ENCODE assay signal across 8 cellular contexts in genomic region chr18:50297621-50298442, GRCh38. TPM values are rescaled to one million over a fixed set of nuclear protein-coding genes. Genes with fewer than 3 reads are reported as not detected.
DNase-seq lines count a peak whose midpoint lies in the region; ATAC-seq lines count a peak whose summit lies in the region.

No MANE protein-coding gene starts in this region.

- peak overlapping the region; percentile 86 for H2AFZ ChIP-seq in ACC112 (ENCODE audit: low read length, unreplicated experiment)

- peak; percentile 28 for DNase-seq in NCI-H510A (lab: John Stamatoyannopoulos, UW)
- DNase-seq in activated CD8-positive, alpha-beta memory T cell treated with anti-CD3 and anti-CD28 coated beads, Interleukin-2, amount 50 U/mL, for 48 hours, result peak; percentile 83

- no peaks in the 10 kb centered on the region for H3K79me2 ChIP-seq in ACC112 (ENCODE audit: control insufficient read depth, insufficient read depth, low read length, unreplicated experiment)

- H3K9me3 ChIP-seq in esophagus (ENCODE audit: control insufficient read depth in 2 of 2, insufficient read depth in 1 of 2, low read depth in 1 of 2, low read length in 1 of 2), result peaks cover 0 to 2% of the 10 kb centered on the region in 2 donors
- no peaks in the 10 kb centered on the region for H3K9me3 ChIP-seq in mononuclear cell (ENCODE audit: low read depth, low read length)

- ATAC-seq in GM18858 (IDR thresholded peaks at IDR 0.05; ENCODE audit: unreplicated experiment) (peak; percentile 99), HG03064 (IDR thresholded peaks at IDR 0.05; ENCODE audit: low read depth, unreplicated experiment) (peak; percentile 99)
- peak; percentile 99 for ATAC-seq in stimulated activated memory B cell treated with anti-CD40 and anti-IgM and Interleukin-4, amounts not matched to agents 10 μg/mL and 1 μg/mL and 100 μg/mL, for 72 hours

- H3K27ac Mint-ChIP-seq in stimulated activated memory B cell treated with anti-CD40 and anti-IgM and Interleukin-4, amounts not matched to agents 10 μg/mL and 1 μg/mL and 100 μg/mL, for 72 hours, result peak overlapping the region; percentile 53

- peaks cover 10% of the 10 kb centered on the region for H3K27me3 Mint-ChIP-seq in stimulated activated memory B cell treated with anti-CD40 and anti-IgM and Interleukin-4, amounts not matched to agents 10 μg/mL and 1 μg/mL and 100 μg/mL, for 72 hours

- H3K4me1 Mint-ChIP-seq in stimulated activated memory B cell treated with anti-CD40 and anti-IgM and Interleukin-4, amounts not matched to agents 10 μg/mL and 1 μg/mL and 100 μg/mL, for 72 hours, result peaks cover 22% of the 10 kb centered on the region

- H3K4me1 ChIP-seq in ACC112 (ENCODE audit: control insufficient read depth, insufficient read depth, low read length, unreplicated experiment), result no peaks in the 10 kb centered on the region
- H3K4me1 ChIP-seq in esophagus (ENCODE audit: control insufficient read depth in 2 of 2, insufficient read depth in 2 of 2, low read length in 1 of 2), result peaks cover 3 to 4% of the 10 kb centered on the region in 2 donors
- peaks cover 14% of the 10 kb centered on the region for H3K4me1 ChIP-seq in mononuclear cell (ENCODE audit: insufficient read depth, low read length)

- H3K9me3 Mint-ChIP-seq in stimulated activated memory B cell treated with anti-CD40 and anti-IgM and Interleukin-4, amounts not matched to agents 10 μg/mL and 1 μg/mL and 100 μg/mL, for 72 hours, result no peaks in the 10 kb centered on the region

- H3K27ac ChIP-seq in ACC112 (ENCODE audit: low read depth, low read length), result no peak overlapping the region
- H3K27ac ChIP-seq in esophagus (ENCODE audit: low read depth in 2 of 2, low read length in 1 of 2), result peak overlapping the region in 1 of 2 donors; percentile 25

- no peaks in the 10 kb centered on the region for H3K36me3 Mint-ChIP-seq in stimulated activated memory B cell treated with anti-CD40 and anti-IgM and Interleukin-4, amounts not matched to agents 10 μg/mL and 1 μg/mL and 100 μg/mL, for 72 hours

- H3K4me3 ChIP-seq in ACC112 (ENCODE audit: low read depth, low read length), result peak overlapping the region; percentile 75
- H3K4me3 ChIP-seq in esophagus (ENCODE audit: low read depth in 1 of 2, low read length in 2 of 2), result peak overlapping the region; percentile 37 to 43
- peak overlapping the region; percentile 5 for H3K4me3 ChIP-seq in mononuclear cell (ENCODE audit: low read length)

- H3K27me3 ChIP-seq in ACC112 (ENCODE audit: insufficient read depth, low read length) (peaks cover 56% of the 10 kb centered on the region), esophagus (ENCODE audit: control insufficient read depth in 1 of 2, insufficient read depth in 2 of 2, low read length in 2 of 2) (no peaks in the 10 kb centered on the region), mononuclear cell (ENCODE audit: insufficient read depth, low read length) (peaks cover 23% of the 10 kb centered on the region)

- H3K36me3 ChIP-seq in ACC112 (ENCODE audit: insufficient read depth, low read length) (no peaks in the 10 kb centered on the region), esophagus (ENCODE audit: control insufficient read depth in 2 of 2, insufficient read depth in 2 of 2, low read length in 1 of 2) (no peaks in the 10 kb centered on the region)

- WGBS in esophagus, 2 donors, result 10 to 12% methylated on average over 27 to 28 of the region's 28 CpGs

- H3K4me3 Mint-ChIP-seq in stimulated activated memory B cell treated with anti-CD40 and anti-IgM and Interleukin-4, amounts not matched to agents 10 μg/mL and 1 μg/mL and 100 μg/mL, for 72 hours, result peak overlapping the region; percentile 75

RNA-seq across cellular contexts. Expression of gene CXXC1, which starts 10.3 kb away (rescaled TPM):
- 10 to 100 TPM; 51.1 to 81.5 TPM for polyA plus RNA-seq in esophagus
- total RNA-seq in mononuclear cell, result 46.9 TPM

RNA-seq across cellular contexts. Expression of gene MBD1, which starts 16.5 kb away (rescaled TPM):
- polyA plus RNA-seq in esophagus, result 10 to 100 TPM; 32.5 to 34.8 TPM
- total RNA-seq in mononuclear cell, result 41.6 TPM

RNA-seq across cellular contexts. Expression of gene CFAP53, which starts 31.5 kb away (rescaled TPM):
- polyA plus RNA-seq in esophagus, result under 1 TPM; 0.13 to 0.33 TPM
- total RNA-seq in mononuclear cell, result not detected

Comparison
In these comparisons a context has a peak if more than half of its experiments do, and no peak if none do; other contexts are left out.
1. H3K4me3 ChIP-seq: peak in every context shown above with its lines; median percentile 75 in ACC112; 40 in esophagus; 5 in mononuclear cell.